In the genomic region with DNA sequence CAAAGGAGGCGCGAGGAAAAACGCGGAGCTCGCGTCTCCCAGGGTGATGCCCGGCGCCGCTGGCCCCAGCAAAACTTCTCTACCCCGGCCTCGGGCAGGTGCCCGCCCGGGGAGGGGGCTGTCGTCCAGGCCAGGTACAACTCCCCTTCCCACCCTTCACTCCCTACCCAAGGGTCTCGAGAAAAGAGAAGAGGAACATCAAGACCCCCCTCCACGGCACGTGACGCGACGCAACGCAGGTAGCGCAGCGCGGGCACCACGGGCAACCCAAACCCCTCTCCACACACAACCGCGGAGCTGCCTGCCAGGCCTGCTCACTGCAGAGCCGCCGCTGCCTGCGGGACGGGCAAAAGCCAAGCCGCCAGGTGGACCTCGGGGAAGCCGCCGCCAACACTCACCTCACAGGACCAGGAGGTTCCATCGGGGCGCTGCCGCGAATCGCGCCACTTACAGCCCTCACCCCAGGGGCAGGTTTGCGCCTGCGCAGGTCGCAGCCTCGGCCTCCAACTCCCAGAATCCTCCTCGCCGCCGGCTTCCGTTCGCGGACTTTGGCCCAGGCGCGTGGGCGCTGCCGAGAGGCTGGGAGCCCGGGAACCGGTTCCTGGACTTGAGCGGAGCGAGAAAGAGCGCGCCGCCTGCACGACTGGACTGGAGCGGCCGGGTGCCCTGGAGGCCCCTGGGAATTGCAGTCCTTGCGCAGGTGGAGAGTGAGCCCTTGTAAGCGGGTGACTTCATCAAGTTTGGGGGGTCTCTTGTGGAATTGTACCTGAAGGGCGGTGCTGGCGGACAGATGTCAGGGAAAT, we compare ENCODE assay signal across 1 cellular context.
TF ChIP-seq lines count a peak whose summit lies in the region.

A gene (minus strand): TSS at position 477 of the 803 bp plus-strand sequence. CDS start 56 bp downstream, at position 421.

TF ChIP-seq in WTC11, 78 proteins besides CTCF, POLR2A, EP300 and RAD21 (continued from another document and continues in another):
- TF ChIP-seq, protein P1, sequence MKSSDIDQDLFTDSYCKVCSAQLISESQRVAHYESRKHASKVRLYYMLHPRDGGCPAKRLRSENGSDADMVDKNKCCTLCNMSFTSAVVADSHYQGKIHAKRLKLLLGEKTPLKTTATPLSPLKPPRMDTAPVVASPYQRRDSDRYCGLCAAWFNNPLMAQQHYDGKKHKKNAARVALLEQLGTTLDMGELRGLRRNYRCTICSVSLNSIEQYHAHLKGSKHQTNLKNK (CRISPR knock-in tag; IDR thresholded peaks at IDR 0.05) = no peak
- TF ChIP-seq, protein P2, sequence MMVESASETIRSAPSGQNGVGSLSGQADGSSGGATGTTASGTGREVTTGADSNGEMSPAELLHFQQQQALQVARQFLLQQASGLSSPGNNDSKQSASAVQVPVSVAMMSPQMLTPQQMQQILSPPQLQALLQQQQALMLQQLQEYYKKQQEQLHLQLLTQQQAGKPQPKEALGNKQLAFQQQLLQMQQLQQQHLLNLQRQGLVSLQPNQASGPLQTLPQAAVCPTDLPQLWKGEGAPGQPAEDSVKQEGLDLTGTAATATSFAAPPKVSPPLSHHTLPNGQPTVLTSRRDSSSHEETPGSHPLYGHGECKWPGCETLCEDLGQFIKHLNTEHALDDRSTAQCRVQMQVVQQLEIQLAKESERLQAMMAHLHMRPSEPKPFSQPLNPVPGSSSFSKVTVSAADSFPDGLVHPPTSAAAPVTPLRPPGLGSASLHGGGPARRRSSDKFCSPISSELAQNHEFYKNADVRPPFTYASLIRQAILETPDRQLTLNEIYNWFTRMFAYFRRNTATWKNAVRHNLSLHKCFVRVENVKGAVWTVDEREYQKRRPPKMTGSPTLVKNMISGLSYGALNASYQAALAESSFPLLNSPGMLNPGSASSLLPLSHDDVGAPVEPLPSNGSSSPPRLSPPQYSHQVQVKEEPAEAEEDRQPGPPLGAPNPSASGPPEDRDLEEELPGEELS (CRISPR knock-in tag; IDR thresholded peaks at IDR 0.05) = peak; percentile 14; the same call in 1 of the 2 replicates
- TF ChIP-seq RORB (CRISPR knock-in tag; IDR thresholded peaks at IDR 0.05) (no peak), JAZF1 (CRISPR knock-in tag; IDR thresholded peaks at IDR 0.05) (no peak), ZNF232 (CRISPR knock-in tag; IDR thresholded peaks at IDR 0.05) (peak; percentile 94), MYBL2 (CRISPR knock-in tag; IDR thresholded peaks at IDR 0.05) (peak; percentile 76; the same call in 1 of the 2 replicates), FOXK1 (CRISPR knock-in tag; IDR thresholded peaks at IDR 0.05) (peak; percentile 67; the same call in 1 of the 2 replicates), OVOL2 (CRISPR knock-in tag; IDR thresholded peaks at IDR 0.05; ENCODE audit: borderline replicate concordance) (no peak), KAT7 (CRISPR knock-in tag; IDR thresholded peaks at IDR 0.05; ENCODE audit: borderline replicate concordance) (no peak), ZNF138 (CRISPR knock-in tag; conservative IDR thresholded peaks at IDR 0.05) (peak; percentile 69; the same call in 1 of the 2 replicates), NFYB (CRISPR knock-in tag; conservative IDR thresholded peaks at IDR 0.05; ENCODE audit: low read depth) (no peak), NR2C2 (CRISPR knock-in tag; IDR thresholded peaks at IDR 0.05) (no peak), FOXJ3 (CRISPR knock-in tag; IDR thresholded peaks at IDR 0.05; ENCODE audit: borderline replicate concordance) (no peak), HMGA2 (CRISPR knock-in tag; IDR thresholded peaks at IDR 0.05) (no peak), SMAD3 (CRISPR knock-in tag; IDR thresholded peaks at IDR 0.05; ENCODE audit: borderline replicate concordance) (peak; percentile 71; the same call in 1 of the 2 replicates), ZNF121 (CRISPR knock-in tag; IDR thresholded peaks at IDR 0.05) (no peak), ZBTB21 (CRISPR knock-in tag; IDR thresholded peaks at IDR 0.05; ENCODE audit: borderline replicate concordance) (peak; percentile 80; the same call in 1 of the 2 replicates), NR3C1 (CRISPR knock-in tag; conservative IDR thresholded peaks at IDR 0.05; ENCODE audit: low read depth) (no peak), ETV6 (CRISPR knock-in tag; IDR thresholded peaks at IDR 0.05) (0 out of 2 replicates have a peak, but pooled peaks have one; percentile 33), ESRRA (CRISPR knock-in tag; IDR thresholded peaks at IDR 0.05; ENCODE audit: borderline replicate concordance) (no peak; the same call in 1 of the 2 replicates), SMAD4 (CRISPR knock-in tag; IDR thresholded peaks at IDR 0.05) (no peak), GTF2I (CRISPR knock-in tag; conservative IDR thresholded peaks at IDR 0.05) (no peak), ATF1 (CRISPR knock-in tag; IDR thresholded peaks at IDR 0.05) (0 out of 2 replicates have a peak, but pooled peaks have one; percentile 74), TCF7 (CRISPR knock-in tag; IDR thresholded peaks at IDR 0.05; ENCODE audit: low read depth) (peak; percentile 43; the same call in 1 of the 2 replicates), TEAD1 (CRISPR knock-in tag; IDR thresholded peaks at IDR 0.05) (peak; percentile 86)
- TF ChIP-seq, protein P3, sequence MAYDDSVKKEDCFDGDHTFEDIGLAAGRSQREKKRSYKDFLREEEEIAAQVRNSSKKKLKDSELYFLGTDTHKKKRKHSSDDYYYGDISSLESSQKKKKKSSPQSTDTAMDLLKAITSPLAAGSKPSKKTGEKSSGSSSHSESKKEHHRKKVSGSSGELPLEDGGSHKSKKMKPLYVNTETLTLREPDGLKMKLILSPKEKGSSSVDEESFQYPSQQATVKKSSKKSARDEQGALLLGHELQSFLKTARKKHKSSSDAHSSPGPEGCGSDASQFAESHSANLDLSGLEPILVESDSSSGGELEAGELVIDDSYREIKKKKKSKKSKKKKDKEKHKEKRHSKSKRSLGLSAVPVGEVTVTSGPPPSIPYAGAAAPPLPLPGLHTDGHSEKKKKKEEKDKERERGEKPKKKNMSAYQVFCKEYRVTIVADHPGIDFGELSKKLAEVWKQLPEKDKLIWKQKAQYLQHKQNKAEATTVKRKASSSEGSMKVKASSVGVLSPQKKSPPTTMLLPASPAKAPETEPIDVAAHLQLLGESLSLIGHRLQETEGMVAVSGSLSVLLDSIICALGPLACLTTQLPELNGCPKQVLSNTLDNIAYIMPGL (CRISPR knock-in tag; IDR thresholded peaks at IDR 0.05) = peak; percentile 85
- TF ChIP-seq, protein P4, sequence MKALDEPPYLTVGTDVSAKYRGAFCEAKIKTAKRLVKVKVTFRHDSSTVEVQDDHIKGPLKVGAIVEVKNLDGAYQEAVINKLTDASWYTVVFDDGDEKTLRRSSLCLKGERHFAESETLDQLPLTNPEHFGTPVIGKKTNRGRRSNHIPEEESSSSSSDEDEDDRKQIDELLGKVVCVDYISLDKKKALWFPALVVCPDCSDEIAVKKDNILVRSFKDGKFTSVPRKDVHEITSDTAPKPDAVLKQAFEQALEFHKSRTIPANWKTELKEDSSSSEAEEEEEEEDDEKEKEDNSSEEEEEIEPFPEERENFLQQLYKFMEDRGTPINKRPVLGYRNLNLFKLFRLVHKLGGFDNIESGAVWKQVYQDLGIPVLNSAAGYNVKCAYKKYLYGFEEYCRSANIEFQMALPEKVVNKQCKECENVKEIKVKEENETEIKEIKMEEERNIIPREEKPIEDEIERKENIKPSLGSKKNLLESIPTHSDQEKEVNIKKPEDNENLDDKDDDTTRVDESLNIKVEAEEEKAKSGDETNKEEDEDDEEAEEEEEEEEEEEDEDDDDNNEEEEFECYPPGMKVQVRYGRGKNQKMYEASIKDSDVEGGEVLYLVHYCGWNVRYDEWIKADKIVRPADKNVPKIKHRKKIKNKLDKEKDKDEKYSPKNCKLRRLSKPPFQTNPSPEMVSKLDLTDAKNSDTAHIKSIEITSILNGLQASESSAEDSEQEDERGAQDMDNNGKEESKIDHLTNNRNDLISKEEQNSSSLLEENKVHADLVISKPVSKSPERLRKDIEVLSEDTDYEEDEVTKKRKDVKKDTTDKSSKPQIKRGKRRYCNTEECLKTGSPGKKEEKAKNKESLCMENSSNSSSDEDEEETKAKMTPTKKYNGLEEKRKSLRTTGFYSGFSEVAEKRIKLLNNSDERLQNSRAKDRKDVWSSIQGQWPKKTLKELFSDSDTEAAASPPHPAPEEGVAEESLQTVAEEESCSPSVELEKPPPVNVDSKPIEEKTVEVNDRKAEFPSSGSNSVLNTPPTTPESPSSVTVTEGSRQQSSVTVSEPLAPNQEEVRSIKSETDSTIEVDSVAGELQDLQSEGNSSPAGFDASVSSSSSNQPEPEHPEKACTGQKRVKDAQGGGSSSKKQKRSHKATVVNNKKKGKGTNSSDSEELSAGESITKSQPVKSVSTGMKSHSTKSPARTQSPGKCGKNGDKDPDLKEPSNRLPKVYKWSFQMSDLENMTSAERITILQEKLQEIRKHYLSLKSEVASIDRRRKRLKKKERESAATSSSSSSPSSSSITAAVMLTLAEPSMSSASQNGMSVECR (CRISPR knock-in tag; IDR thresholded peaks at IDR 0.05; ENCODE audit: borderline replicate concordance) = peak; percentile 93; the same call in 1 of the 2 replicates
- TF ChIP-seq, protein P5, sequence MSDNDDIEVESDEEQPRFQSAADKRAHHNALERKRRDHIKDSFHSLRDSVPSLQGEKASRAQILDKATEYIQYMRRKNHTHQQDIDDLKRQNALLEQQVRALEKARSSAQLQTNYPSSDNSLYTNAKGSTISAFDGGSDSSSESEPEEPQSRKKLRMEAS (CRISPR knock-in tag; IDR thresholded peaks at IDR 0.05) = peak; percentile 95
- TF ChIP-seq, protein P6, sequence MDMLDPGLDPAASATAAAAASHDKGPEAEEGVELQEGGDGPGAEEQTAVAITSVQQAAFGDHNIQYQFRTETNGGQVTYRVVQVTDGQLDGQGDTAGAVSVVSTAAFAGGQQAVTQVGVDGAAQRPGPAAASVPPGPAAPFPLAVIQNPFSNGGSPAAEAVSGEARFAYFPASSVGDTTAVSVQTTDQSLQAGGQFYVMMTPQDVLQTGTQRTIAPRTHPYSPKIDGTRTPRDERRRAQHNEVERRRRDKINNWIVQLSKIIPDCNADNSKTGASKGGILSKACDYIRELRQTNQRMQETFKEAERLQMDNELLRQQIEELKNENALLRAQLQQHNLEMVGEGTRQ (CRISPR knock-in tag; IDR thresholded peaks at IDR 0.05) = peak; percentile 88
- TF ChIP-seq, protein P7, sequence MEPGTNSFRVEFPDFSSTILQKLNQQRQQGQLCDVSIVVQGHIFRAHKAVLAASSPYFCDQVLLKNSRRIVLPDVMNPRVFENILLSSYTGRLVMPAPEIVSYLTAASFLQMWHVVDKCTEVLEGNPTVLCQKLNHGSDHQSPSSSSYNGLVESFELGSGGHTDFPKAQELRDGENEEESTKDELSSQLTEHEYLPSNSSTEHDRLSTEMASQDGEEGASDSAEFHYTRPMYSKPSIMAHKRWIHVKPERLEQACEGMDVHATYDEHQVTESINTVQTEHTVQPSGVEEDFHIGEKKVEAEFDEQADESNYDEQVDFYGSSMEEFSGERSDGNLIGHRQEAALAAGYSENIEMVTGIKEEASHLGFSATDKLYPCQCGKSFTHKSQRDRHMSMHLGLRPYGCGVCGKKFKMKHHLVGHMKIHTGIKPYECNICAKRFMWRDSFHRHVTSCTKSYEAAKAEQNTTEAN (CRISPR knock-in tag; IDR thresholded peaks at IDR 0.05) = peak; percentile 51; the same call in 1 of the 2 replicates
- TF ChIP-seq, protein P8, sequence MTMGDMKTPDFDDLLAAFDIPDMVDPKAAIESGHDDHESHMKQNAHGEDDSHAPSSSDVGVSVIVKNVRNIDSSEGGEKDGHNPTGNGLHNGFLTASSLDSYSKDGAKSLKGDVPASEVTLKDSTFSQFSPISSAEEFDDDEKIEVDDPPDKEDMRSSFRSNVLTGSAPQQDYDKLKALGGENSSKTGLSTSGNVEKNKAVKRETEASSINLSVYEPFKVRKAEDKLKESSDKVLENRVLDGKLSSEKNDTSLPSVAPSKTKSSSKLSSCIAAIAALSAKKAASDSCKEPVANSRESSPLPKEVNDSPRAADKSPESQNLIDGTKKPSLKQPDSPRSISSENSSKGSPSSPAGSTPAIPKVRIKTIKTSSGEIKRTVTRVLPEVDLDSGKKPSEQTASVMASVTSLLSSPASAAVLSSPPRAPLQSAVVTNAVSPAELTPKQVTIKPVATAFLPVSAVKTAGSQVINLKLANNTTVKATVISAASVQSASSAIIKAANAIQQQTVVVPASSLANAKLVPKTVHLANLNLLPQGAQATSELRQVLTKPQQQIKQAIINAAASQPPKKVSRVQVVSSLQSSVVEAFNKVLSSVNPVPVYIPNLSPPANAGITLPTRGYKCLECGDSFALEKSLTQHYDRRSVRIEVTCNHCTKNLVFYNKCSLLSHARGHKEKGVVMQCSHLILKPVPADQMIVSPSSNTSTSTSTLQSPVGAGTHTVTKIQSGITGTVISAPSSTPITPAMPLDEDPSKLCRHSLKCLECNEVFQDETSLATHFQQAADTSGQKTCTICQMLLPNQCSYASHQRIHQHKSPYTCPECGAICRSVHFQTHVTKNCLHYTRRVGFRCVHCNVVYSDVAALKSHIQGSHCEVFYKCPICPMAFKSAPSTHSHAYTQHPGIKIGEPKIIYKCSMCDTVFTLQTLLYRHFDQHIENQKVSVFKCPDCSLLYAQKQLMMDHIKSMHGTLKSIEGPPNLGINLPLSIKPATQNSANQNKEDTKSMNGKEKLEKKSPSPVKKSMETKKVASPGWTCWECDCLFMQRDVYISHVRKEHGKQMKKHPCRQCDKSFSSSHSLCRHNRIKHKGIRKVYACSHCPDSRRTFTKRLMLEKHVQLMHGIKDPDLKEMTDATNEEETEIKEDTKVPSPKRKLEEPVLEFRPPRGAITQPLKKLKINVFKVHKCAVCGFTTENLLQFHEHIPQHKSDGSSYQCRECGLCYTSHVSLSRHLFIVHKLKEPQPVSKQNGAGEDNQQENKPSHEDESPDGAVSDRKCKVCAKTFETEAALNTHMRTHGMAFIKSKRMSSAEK (CRISPR knock-in tag; IDR thresholded peaks at IDR 0.05; ENCODE audit: borderline replicate concordance) = no peak
- TF ChIP-seq, protein P9, sequence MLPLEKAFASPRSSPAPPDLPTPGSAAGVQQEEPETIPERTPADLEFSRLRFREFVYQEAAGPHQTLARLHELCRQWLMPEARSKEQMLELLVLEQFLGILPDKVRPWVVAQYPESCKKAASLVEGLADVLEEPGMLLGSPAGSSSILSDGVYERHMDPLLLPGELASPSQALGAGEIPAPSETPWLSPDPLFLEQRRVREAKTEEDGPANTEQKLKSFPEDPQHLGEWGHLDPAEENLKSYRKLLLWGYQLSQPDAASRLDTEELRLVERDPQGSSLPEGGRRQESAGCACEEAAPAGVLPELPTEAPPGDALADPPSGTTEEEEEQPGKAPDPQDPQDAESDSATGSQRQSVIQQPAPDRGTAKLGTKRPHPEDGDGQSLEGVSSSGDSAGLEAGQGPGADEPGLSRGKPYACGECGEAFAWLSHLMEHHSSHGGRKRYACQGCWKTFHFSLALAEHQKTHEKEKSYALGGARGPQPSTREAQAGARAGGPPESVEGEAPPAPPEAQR (CRISPR knock-in tag; IDR thresholded peaks at IDR 0.05) = no peak
- TF ChIP-seq, protein P10, sequence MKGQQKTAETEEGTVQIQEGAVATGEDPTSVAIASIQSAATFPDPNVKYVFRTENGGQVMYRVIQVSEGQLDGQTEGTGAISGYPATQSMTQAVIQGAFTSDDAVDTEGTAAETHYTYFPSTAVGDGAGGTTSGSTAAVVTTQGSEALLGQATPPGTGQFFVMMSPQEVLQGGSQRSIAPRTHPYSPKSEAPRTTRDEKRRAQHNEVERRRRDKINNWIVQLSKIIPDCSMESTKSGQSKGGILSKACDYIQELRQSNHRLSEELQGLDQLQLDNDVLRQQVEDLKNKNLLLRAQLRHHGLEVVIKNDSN (CRISPR knock-in tag; IDR thresholded peaks at IDR 0.05) = peak; percentile 89
